ENCODE assay signal across 1 cellular context in genomic region chr5:118060833-118061232, GRCh38.
TF ChIP-seq lines count a peak whose summit lies in the region.

No MANE protein-coding gene starts in this region.

TF ChIP-seq in HepG2, 621 proteins besides CTCF, POLR2A, EP300 and RAD21 (continued from another document):
- TF ChIP-seq FOXA1 (IDR thresholded peaks at IDR 0.05) (no peak), FOXA1 (CRISPR knock-in tag; IDR thresholded peaks at IDR 0.05) (no peak)
